21 cellular contexts compared by ENCODE assay signal in the genomic region with DNA sequence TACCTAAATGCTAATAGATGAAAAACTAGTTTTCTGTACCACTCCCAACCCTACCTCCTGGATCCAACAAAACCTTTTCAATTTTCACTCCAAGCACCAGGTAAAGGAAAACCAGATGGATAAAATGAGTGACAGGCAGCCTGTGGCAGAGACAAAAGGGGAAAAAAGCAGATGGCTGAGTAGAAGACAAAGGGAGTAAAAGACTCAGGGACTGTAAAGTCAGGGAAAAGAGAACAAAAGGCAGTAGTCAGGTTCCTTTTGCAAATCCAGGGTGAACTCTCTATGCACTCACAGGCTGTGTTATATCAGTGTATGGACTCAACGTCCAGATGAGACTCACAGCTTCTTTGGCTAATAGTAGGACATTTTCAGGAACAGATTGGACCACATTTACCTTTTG.
DNase-seq lines count a peak whose midpoint lies in the region; TF ChIP-seq lines count a peak whose summit lies in the region.
"Had no signal": no experiment of that assay in that cellular context is flagged by ENCODE, and none has a peak within 500 bp of the region (broad histone marks: within the 10 kb centered on the region; RNA-seq: fewer than 3 reads in every experiment).

No MANE protein-coding gene starts in this region.

- no peak for TF ChIP-seq POLR2A in erythroblast (IDR thresholded peaks at IDR 0.05; ENCODE audit: low read length)

- peak; percentile 10 for DNase-seq in ELF-1 (ENCODE audit: low read depth, low spot score)
- no peak for DNase-seq in HEK293T (ENCODE audit: extremely low spot score)
- peak; percentile 42 for DNase-seq in NCI-H82 treated with DMSO at 0.1 percent for 48 hours (lab: John Stamatoyannopoulos, UW; ENCODE audit: unreplicated experiment)
- peak; percentile 6 for DNase-seq in left kidney (ENCODE audit: low read depth, low spot score)
- no peak for DNase-seq in erythroblast (lab: John Stamatoyannopoulos, UW)
- DNase-seq in HAP-1 (ENCODE audit: low spot score in 2 of 2), result no peak
- DNase-seq in NCI-H1105 treated with DMSO at 0.1 percent for 48 hours (lab: John Stamatoyannopoulos, UW), result no peak
- DNase-seq in HCEC 1CT, result no peak
- DNase-seq: AML-193; CD4-positive, alpha-beta T cell; IMR-90; KG1; MG63; NCI-H187; NCI-H2081 treated with DMSO at 0.1 percent for 48 hours; NCI-H526 treated with DMSO at 0.1 percent for 48 hours; NK-92 treated with Interleukin-12 subunit alpha and Interleukin-12 subunit beta, amount 100 ng/mL, for 24 hours; PC-3; SK-N-SH; SW 1271 had no signal

- no peaks in the 10 kb centered on the region; the same call in 1 of the 2 replicates for H3K27me3 ChIP-seq in HAP-1 (ENCODE audit: low read depth)
- H3K27me3 ChIP-seq: BLaER1 treated with 17β-estradiol and CSF1 and Interleukin-3, amounts not matched to agents 10 nM and 100 nM; MG63 had no signal

- POLR2A ChIA-PET in HEK293T (lab: Yijun Ruan, JAX), result no interaction called here

- in situ Hi-C loops in HAP-1 (cut with MboI; ENCODE audit: low sequenced_read_pairs), result no loop called here

- no peak overlapping the region for H3K4me3 ChIP-seq in HAP-1
- H3K4me3 ChIP-seq: BLaER1 treated with 17β-estradiol and CSF1 and Interleukin-3, amounts not matched to agents 10 nM and 100 nM; MG63 had no signal

- no peaks in the 10 kb centered on the region for H3K36me3 ChIP-seq in HAP-1 (replicated peaks)
- H3K36me3 ChIP-seq: BLaER1 treated with 17β-estradiol and CSF1 and Interleukin-3, amounts not matched to agents 10 nM and 100 nM; MG63 had no signal

- CTCF ChIA-PET in HEK293T (lab: Yijun Ruan, JAX), result no interaction called here

- no peaks in the 10 kb centered on the region for H3K4me1 ChIP-seq in HAP-1
- H3K4me1 ChIP-seq: BLaER1 treated with 17β-estradiol and CSF1 and Interleukin-3, amounts not matched to agents 10 nM and 100 nM had no signal

- H3K9me3 ChIP-seq in HAP-1, result no peaks in the 10 kb centered on the region
- H3K9me3 ChIP-seq: BLaER1 treated with 17β-estradiol and CSF1 and Interleukin-3, amounts not matched to agents 10 nM and 100 nM; MG63; SK-N-SH had no signal

TF ChIP-seq in HEK293T, 16 proteins besides CTCF, POLR2A, EP300 and RAD21:
- no peak for TF ChIP-seq BHLHE40 (IDR thresholded peaks at IDR 0.05; ENCODE audit: borderline replicate concordance)
- no peak for TF ChIP-seq TARDBP (IDR thresholded peaks at IDR 0.05)
- TF ChIP-seq PKNOX1 (IDR thresholded peaks at IDR 0.05), result peak; percentile 24; the same call in 1 of the 2 replicates

Comparison
In these comparisons a context has a peak if more than half of its experiments do, and no peak if none do; other contexts are left out.
1. DNase-seq: peak in ELF-1 (single experiment), NCI-H82 treated with DMSO at 0.1 percent for 48 hours (single experiment) and left kidney (single experiment); none in HEK293T (single experiment), erythroblast (0 of 2), HAP-1 (0 of 2), NCI-H1105 treated with DMSO at 0.1 percent for 48 hours (single experiment) and HCEC 1CT (single experiment).